ENCODE assay signal across 9 cellular contexts in genomic region chr5:61673007-61673735, GRCh38.
DNase-seq lines count a peak whose midpoint lies in the region; ATAC-seq, FAIRE-seq and TF ChIP-seq lines count a peak whose summit lies in the region.
"Had no signal": no experiment of that assay in that cellular context is flagged by ENCODE, and none has a peak within 500 bp of the region (broad histone marks: within the 10 kb centered on the region; RNA-seq: fewer than 3 reads in every experiment).

No MANE protein-coding gene starts in this region.

- no peak for FAIRE-seq in frontal cortex (lab: Jason Lieb, UNC)

- peak; percentile 80 for DNase-seq in HT-29 (ENCODE audit: low spot score)
- peak in 3 of 4 donors; percentile 24 to 47 (median 32) for DNase-seq in body of pancreas
- no peak for DNase-seq in memory B cell (ENCODE audit: low spot score in 2 of 2)
- no peak for DNase-seq in frontal cortex (ENCODE audit: low spot score in 2 of 2)
- DNase-seq in Caco-2: no peak
- DNase-seq: activated naive CD4-positive, alpha-beta T cell had no signal

- no TSS peak for BruUV-seq in Caco-2 (replicated peaks; lab: Mats Ljungman, UMichigan)

- H3K9me3 Mint-ChIP-seq in memory B cell (no peaks in the 10 kb centered on the region), Caco-2 (ENCODE audit: unreplicated experiment) (no peaks in the 10 kb centered on the region)

- no peaks in the 10 kb centered on the region for H3K27me3 ChIP-seq in BLaER1 treated with 17β-estradiol and CSF1 and Interleukin-3, amounts not matched to agents 10 nM and 100 nM
- H3K27me3 ChIP-seq in body of pancreas (no peaks in the 10 kb centered on the region), Caco-2 (replicated peaks; ENCODE audit: control insufficient read depth, insufficient read depth, low read length) (no peaks in the 10 kb centered on the region; the same call in 1 of the 2 replicates)

- intact Hi-C loops in body of pancreas (cut with DNase I) (no loop called here), Caco-2 (cut with micrococcal nuclease; ENCODE audit: unreplicated experiment) (no loop called here)

- H3K36me3 Mint-ChIP-seq in memory B cell: no peaks in the 10 kb centered on the region
- H3K36me3 Mint-ChIP-seq in Caco-2 (ENCODE audit: insufficient read depth, unreplicated experiment): no peaks in the 10 kb centered on the region

- H3K9ac ChIP-seq in BLaER1 treated with 17β-estradiol and CSF1 and Interleukin-3, amounts not matched to agents 10 nM and 100 nM: no peak overlapping the region

- H3K4me3 ChIP-seq in BLaER1 treated with 17β-estradiol and CSF1 and Interleukin-3, amounts not matched to agents 10 nM and 100 nM: no peak overlapping the region
- no peak overlapping the region for H3K4me3 ChIP-seq in body of pancreas
- H3K4me3 ChIP-seq in Caco-2 (ENCODE audit: low read depth, low read length): no peak overlapping the region

- no peaks in the 10 kb centered on the region for H3K36me3 ChIP-seq in BLaER1 treated with 17β-estradiol and CSF1 and Interleukin-3, amounts not matched to agents 10 nM and 100 nM
- H3K36me3 ChIP-seq in body of pancreas (replicated peaks in 1 of 2; ENCODE audit: insufficient read depth in 1 of 2, low read depth in 2 of 2) (no peaks in the 10 kb centered on the region), Caco-2 (ENCODE audit: control insufficient read depth, insufficient read depth, low read length) (no peaks in the 10 kb centered on the region)

- peak overlapping the region in 3 of 11 experiments; percentile 11 to 39 (median 34); a peak in 2 of 22 replicates for H3K27ac ChIP-seq in BLaER1 treated with 17β-estradiol and CSF1 and Interleukin-3, amounts not matched to agents 10 nM and 100 nM
- peak overlapping the region in 2 of 4 donors; percentile 37 to 60 for H3K27ac ChIP-seq in body of pancreas

- H3K27me3 Mint-ChIP-seq in memory B cell: peaks cover 6% of the 10 kb centered on the region
- H3K27me3 Mint-ChIP-seq in Caco-2 (ENCODE audit: insufficient read depth, unreplicated experiment): peaks cover 7% of the 10 kb centered on the region

- CTCF ChIA-PET in Caco-2 (lab: Charles Lee): no interaction called here

- H3K27ac Mint-ChIP-seq in memory B cell (peak overlapping the region; percentile 5), Caco-2 (ENCODE audit: unreplicated experiment) (no peak overlapping the region)

- no peak overlapping the region for H3K4me3 Mint-ChIP-seq in memory B cell
- no peak overlapping the region for H3K4me3 Mint-ChIP-seq in Caco-2 (ENCODE audit: unreplicated experiment)

- peaks cover 0 to 7% (median 0%) of the 10 kb centered on the region in 11 experiments; a peak in 4 of 22 replicates for H3K9me3 ChIP-seq in BLaER1 treated with 17β-estradiol and CSF1 and Interleukin-3, amounts not matched to agents 10 nM and 100 nM (replicated peaks in 1 of 11)
- H3K9me3 ChIP-seq in body of pancreas (no peaks in the 10 kb centered on the region), Caco-2 (no peaks in the 10 kb centered on the region)

- H4K20me1 ChIP-seq in BLaER1 treated with 17β-estradiol and CSF1 and Interleukin-3, amounts not matched to agents 10 nM and 100 nM: 0 out of 22 replicates have a peak, but pooled peaks cover 0 to 6% (median 0%) of the 10 kb centered on the region in 11 experiments

- ATAC-seq in body of pancreas (peak; percentile 76), memory B cell (ENCODE audit: low read depth) (peak; percentile 48), HG03521 (IDR thresholded peaks at IDR 0.05; ENCODE audit: unreplicated experiment) (no peak), HG03520 (IDR thresholded peaks at IDR 0.05; ENCODE audit: unreplicated experiment) (no peak)

- TF ChIP-seq CTCF in body of pancreas (IDR thresholded peaks at IDR 0.05) (no peak), Caco-2 (IDR thresholded peaks at IDR 0.05; ENCODE audit: insufficient read depth in 1 of 2, low read depth in 1 of 2, low read length in 1 of 2, severe bottlenecking in 1 of 2, unreplicated experiment in 1 of 2) (no peak)

- H3K4me2 ChIP-seq in BLaER1 treated with 17β-estradiol and CSF1 and Interleukin-3, amounts not matched to agents 10 nM and 100 nM: peak overlapping the region; percentile 43 to 85 (median 80)

- H3K4me1 ChIP-seq in BLaER1 treated with 17β-estradiol and CSF1 and Interleukin-3, amounts not matched to agents 10 nM and 100 nM: peaks cover 50 to 72% (median 61%) of the 10 kb centered on the region in 10 experiments
- peaks cover 16% of the 10 kb centered on the region for H3K4me1 ChIP-seq in body of pancreas
- no peaks in the 10 kb centered on the region for H3K4me1 ChIP-seq in Caco-2

- peaks cover 11% of the 10 kb centered on the region for H3K4me1 Mint-ChIP-seq in memory B cell
- no peaks in the 10 kb centered on the region for H3K4me1 Mint-ChIP-seq in Caco-2 (ENCODE audit: low read depth, unreplicated experiment)

- 77 to 78% methylated on average over 8 to 9 of the region's 9 CpGs for WGBS in body of pancreas, 2 donors

- TF ChIP-seq POLR2A in body of pancreas (IDR thresholded peaks at IDR 0.05): no peak

- POLR2A ChIA-PET in Caco-2 (lab: Charles Lee): no interaction called here

Comparison
In these comparisons a context has a peak if more than half of its experiments do, and no peak if none do; other contexts are left out.
1. DNase-seq: peak in HT-29 (single experiment) and body of pancreas (3 of 4); none in memory B cell (0 of 2), frontal cortex (0 of 2) and Caco-2 (0 of 2).
2. ATAC-seq: peak in body of pancreas (single experiment) and memory B cell (single experiment); none in HG03521 (single experiment) and HG03520 (single experiment).